ENCODE assay signal across 1 cellular context in the genomic region with DNA sequence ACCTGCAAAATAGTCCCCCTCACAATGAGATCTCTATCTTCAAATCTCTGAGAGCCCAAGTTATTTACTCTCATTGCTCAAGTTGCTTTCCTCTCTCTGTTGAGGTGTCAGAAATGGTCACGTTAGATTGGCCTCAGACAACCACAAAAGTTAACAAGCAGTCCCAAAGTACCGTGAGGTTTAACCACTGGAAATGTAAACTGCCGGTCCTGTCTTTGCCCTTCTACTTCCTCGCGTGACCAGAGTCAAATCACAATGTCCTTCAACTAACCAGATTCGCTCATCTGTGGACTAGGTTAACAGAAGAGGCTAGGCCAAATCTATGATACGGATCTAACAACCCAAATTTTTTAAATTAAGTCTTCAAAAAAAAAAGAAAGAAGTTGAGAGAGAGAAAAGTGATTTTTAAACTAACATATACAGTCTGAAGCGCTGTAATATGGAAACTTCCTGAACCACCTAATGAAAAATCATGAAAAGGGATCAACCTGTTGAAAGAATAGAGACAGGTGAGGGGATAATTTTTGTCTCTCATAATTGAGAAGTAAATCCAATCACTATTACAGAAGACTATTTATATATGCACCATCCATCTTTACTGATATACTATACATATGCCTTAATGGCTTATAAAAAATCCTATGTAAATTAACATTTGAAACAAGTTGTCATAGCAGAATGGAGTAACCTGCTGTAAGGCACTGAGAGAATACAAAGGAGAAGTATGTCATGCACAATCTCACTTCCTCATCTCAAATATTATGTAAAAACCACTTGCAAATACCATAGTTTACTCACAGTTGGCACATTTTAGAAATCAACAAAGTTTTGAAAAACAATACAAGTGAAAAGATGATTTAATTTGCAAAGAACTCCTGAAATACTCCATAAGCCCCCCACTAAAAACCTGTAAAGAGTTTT.
A peak's percentile ranks its signal among the peaks of the same experiment; 100 is the strongest.
TF ChIP-seq lines count a peak whose summit lies in the region.

No MANE protein-coding gene starts in this region.

TF ChIP-seq in K562, 482 proteins besides CTCF, POLR2A, EP300 and RAD21:
- TF ChIP-seq PHF21A (IDR thresholded peaks at IDR 0.05; ENCODE audit: borderline replicate concordance, low read depth), result no peak
- TF ChIP-seq, protein P1, sequence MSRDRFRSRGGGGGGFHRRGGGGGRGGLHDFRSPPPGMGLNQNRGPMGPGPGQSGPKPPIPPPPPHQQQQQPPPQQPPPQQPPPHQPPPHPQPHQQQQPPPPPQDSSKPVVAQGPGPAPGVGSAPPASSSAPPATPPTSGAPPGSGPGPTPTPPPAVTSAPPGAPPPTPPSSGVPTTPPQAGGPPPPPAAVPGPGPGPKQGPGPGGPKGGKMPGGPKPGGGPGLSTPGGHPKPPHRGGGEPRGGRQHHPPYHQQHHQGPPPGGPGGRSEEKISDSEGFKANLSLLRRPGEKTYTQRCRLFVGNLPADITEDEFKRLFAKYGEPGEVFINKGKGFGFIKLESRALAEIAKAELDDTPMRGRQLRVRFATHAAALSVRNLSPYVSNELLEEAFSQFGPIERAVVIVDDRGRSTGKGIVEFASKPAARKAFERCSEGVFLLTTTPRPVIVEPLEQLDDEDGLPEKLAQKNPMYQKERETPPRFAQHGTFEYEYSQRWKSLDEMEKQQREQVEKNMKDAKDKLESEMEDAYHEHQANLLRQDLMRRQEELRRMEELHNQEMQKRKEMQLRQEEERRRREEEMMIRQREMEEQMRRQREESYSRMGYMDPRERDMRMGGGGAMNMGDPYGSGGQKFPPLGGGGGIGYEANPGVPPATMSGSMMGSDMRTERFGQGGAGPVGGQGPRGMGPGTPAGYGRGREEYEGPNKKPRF (IDR thresholded peaks at IDR 0.05; ENCODE audit: low read depth, low read length), result no peak
- no peak for TF ChIP-seq BRCA1 (IDR thresholded peaks at IDR 0.05)
- TF ChIP-seq BRCA1 (CRISPR knock-in tag; IDR thresholded peaks at IDR 0.05), result no peak
- TF ChIP-seq HMGN3 (IDR thresholded peaks at IDR 0.05; ENCODE audit: borderline replicate concordance, extremely low read depth, insufficient read length, low read depth, low read length), result no peak
- TF ChIP-seq OTX1 (CRISPR knock-in tag; IDR thresholded peaks at IDR 0.05), result no peak
- no peak for TF ChIP-seq MCM5 (IDR thresholded peaks at IDR 0.05; ENCODE audit: low read depth)
- no peak for TF ChIP-seq GABPB2 (CRISPR knock-in tag; conservative IDR thresholded peaks at IDR 0.05)
- no peak for TF ChIP-seq L3MBTL2 (IDR thresholded peaks at IDR 0.05)
- no peak for TF ChIP-seq CBX2 (IDR thresholded peaks at IDR 0.05; ENCODE audit: insufficient read depth, low read length, poor library complexity, severe bottlenecking)
- TF ChIP-seq, protein P2, sequence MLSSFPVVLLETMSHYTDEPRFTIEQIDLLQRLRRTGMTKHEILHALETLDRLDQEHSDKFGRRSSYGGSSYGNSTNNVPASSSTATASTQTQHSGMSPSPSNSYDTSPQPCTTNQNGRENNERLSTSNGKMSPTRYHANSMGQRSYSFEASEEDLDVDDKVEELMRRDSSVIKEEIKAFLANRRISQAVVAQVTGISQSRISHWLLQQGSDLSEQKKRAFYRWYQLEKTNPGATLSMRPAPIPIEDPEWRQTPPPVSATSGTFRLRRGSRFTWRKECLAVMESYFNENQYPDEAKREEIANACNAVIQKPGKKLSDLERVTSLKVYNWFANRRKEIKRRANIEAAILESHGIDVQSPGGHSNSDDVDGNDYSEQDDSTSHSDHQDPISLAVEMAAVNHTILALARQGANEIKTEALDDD (IDR thresholded peaks at IDR 0.05), result peak; percentile 22; the same call in 1 of the 2 replicates
- no peak for TF ChIP-seq ILF3 (IDR thresholded peaks at IDR 0.05; ENCODE audit: borderline replicate concordance)
- TF ChIP-seq ZFP36 (IDR thresholded peaks at IDR 0.05; ENCODE audit: low read depth, low read length, partially characterized antibody), result peak; percentile 42
- TF ChIP-seq, protein P3, sequence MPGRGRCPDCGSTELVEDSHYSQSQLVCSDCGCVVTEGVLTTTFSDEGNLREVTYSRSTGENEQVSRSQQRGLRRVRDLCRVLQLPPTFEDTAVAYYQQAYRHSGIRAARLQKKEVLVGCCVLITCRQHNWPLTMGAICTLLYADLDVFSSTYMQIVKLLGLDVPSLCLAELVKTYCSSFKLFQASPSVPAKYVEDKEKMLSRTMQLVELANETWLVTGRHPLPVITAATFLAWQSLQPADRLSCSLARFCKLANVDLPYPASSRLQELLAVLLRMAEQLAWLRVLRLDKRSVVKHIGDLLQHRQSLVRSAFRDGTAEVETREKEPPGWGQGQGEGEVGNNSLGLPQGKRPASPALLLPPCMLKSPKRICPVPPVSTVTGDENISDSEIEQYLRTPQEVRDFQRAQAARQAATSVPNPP (IDR thresholded peaks at IDR 0.05; ENCODE audit: borderline replicate concordance, insufficient read depth, insufficient read length), result no peak
- TF ChIP-seq ETS2 (tag; IDR thresholded peaks at IDR 0.05; ENCODE audit: borderline replicate concordance, poor library complexity, severe bottlenecking), result no peak
- TF ChIP-seq, protein P4, sequence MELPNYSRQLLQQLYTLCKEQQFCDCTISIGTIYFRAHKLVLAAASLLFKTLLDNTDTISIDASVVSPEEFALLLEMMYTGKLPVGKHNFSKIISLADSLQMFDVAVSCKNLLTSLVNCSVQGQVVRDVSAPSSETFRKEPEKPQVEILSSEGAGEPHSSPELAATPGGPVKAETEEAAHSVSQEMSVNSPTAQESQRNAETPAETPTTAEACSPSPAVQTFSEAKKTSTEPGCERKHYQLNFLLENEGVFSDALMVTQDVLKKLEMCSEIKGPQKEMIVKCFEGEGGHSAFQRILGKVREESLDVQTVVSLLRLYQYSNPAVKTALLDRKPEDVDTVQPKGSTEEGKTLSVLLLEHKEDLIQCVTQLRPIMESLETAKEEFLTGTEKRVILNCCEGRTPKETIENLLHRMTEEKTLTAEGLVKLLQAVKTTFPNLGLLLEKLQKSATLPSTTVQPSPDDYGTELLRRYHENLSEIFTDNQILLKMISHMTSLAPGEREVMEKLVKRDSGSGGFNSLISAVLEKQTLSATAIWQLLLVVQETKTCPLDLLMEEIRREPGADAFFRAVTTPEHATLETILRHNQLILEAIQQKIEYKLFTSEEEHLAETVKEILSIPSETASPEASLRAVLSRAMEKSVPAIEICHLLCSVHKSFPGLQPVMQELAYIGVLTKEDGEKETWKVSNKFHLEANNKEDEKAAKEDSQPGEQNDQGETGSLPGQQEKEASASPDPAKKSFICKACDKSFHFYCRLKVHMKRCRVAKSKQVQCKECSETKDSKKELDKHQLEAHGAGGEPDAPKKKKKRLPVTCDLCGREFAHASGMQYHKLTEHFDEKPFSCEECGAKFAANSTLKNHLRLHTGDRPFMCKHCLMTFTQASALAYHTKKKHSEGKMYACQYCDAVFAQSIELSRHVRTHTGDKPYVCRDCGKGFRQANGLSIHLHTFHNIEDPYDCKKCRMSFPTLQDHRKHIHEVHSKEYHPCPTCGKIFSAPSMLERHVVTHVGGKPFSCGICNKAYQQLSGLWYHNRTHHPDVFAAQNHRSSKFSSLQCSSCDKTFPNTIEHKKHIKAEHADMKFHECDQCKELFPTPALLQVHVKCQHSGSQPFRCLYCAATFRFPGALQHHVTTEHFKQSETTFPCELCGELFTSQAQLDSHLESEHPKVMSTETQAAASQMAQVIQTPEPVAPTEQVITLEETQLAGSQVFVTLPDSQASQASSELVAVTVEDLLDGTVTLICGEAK (IDR thresholded peaks at IDR 0.05), result no peak
- TF ChIP-seq, protein P4 (CRISPR knock-in tag; IDR thresholded peaks at IDR 0.05), result no peak
- TF ChIP-seq, protein P5, sequence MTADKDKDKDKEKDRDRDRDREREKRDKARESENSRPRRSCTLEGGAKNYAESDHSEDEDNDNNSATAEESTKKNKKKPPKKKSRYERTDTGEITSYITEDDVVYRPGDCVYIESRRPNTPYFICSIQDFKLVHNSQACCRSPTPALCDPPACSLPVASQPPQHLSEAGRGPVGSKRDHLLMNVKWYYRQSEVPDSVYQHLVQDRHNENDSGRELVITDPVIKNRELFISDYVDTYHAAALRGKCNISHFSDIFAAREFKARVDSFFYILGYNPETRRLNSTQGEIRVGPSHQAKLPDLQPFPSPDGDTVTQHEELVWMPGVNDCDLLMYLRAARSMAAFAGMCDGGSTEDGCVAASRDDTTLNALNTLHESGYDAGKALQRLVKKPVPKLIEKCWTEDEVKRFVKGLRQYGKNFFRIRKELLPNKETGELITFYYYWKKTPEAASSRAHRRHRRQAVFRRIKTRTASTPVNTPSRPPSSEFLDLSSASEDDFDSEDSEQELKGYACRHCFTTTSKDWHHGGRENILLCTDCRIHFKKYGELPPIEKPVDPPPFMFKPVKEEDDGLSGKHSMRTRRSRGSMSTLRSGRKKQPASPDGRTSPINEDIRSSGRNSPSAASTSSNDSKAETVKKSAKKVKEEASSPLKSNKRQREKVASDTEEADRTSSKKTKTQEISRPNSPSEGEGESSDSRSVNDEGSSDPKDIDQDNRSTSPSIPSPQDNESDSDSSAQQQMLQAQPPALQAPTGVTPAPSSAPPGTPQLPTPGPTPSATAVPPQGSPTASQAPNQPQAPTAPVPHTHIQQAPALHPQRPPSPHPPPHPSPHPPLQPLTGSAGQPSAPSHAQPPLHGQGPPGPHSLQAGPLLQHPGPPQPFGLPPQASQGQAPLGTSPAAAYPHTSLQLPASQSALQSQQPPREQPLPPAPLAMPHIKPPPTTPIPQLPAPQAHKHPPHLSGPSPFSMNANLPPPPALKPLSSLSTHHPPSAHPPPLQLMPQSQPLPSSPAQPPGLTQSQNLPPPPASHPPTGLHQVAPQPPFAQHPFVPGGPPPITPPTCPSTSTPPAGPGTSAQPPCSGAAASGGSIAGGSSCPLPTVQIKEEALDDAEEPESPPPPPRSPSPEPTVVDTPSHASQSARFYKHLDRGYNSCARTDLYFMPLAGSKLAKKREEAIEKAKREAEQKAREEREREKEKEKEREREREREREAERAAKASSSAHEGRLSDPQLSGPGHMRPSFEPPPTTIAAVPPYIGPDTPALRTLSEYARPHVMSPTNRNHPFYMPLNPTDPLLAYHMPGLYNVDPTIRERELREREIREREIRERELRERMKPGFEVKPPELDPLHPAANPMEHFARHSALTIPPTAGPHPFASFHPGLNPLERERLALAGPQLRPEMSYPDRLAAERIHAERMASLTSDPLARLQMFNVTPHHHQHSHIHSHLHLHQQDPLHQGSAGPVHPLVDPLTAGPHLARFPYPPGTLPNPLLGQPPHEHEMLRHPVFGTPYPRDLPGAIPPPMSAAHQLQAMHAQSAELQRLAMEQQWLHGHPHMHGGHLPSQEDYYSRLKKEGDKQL (CRISPR knock-in tag; IDR thresholded peaks at IDR 0.05; ENCODE audit: borderline replicate concordance), result no peak
- TF ChIP-seq, protein P6, sequence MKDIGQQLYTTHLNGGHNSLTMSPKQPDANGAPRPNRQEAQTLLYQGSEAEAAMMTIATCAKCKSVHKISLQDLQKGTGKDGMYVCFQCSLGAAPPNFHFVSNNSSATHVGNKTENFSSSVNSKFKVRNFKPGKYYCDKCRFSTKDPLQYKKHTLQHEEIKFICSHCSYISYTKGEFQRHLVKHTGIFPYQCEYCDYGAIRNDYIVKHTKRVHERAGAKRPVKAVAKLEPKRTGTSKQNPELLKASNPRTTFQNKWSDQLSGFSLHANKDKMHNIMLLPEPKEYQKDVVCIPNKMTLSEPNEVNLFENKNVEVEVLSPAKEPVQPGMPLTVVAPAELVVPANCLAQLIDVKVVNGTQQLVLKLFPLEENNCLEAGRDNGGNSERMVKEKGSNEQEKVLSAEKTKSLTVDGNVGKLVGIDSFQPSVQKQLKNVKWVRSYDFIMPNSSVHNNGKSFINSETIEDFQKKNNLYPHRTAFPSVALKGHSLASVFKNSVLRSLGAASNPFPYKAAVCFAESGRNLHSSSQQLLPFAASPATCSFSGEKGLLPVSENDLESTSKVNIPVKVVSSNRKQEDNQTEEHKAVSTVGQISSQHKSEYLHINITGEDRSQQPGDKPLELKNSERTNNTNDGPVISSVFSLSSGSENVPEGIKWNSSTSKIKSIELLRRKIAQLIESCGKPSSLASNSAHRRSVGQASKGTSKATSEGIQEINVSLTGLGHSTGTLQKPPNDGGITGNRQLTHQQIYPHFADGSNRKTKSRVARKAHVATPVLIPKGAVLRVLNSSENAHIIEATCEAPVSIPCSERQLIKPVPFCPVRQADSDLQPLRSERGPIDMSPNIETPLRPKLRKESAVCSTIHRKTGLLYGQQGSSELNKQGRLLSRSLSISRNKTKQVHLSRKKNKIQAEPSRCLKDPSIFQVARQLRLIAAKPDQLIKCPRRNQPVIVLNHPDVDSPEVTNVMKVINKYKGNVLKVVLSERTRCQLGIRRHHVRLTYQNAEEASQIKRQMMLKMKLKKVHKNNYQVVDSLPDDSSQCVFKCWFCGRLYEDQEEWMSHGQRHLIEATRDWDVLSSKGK (CRISPR knock-in tag; IDR thresholded peaks at IDR 0.05), result no peak
- TF ChIP-seq MAFF (IDR thresholded peaks at IDR 0.05; ENCODE audit: low read length), result no peak
